ENCODE assay signal across 15 cellular contexts in genomic region chr6:15800821-15801617, GRCh38.
"Had no signal": no experiment of that assay in that cellular context is flagged by ENCODE, and none has a peak within 500 bp of the region (broad histone marks: within the 10 kb centered on the region; RNA-seq: fewer than 3 reads in every experiment).

No MANE protein-coding gene starts in this region.

- H3K27me3 Mint-ChIP-seq: activated CD4-positive, alpha-beta memory T cell treated with anti-CD3 and anti-CD28 coated beads, Interleukin-2, amount 10 ng/mL, durations not matched to agents 7 days and 5 days; stimulated activated naive CD8-positive, alpha-beta T cell treated with anti-CD3 and anti-CD28 coated beads, Interleukin-15, amount 100 ng/mL, for 72 hours had no signal

- H3K4me3 Mint-ChIP-seq: activated CD4-positive, alpha-beta memory T cell treated with anti-CD3 and anti-CD28 coated beads, Interleukin-2, amount 10 ng/mL, durations not matched to agents 7 days and 5 days; activated naive CD4-positive, alpha-beta T cell treated with anti-CD3 and anti-CD28 coated beads, Interleukin-2, amount 10 ng/mL, durations not matched to agents 7 days and 5 days; activated T-cell treated with anti-CD3 and anti-CD28 coated beads, Interleukin-2, amount 50 U/mL, for 24 hours; endodermal cell; neural crest cell; stimulated activated naive CD8-positive, alpha-beta T cell treated with anti-CD3 and anti-CD28 coated beads, Interleukin-15, amount 100 ng/mL, for 72 hours; T-helper 17 cell; WTC11 had no signal

- ATAC-seq: lower lobe of right lung; stimulated activated naive CD8-positive, alpha-beta T cell treated with anti-CD3 and anti-CD28 coated beads, Interleukin-15, amount 100 ng/mL, for 72 hours; T-helper 17 cell; upper lobe of right lung; WTC11 had no signal

- H3K36me3 Mint-ChIP-seq: activated naive CD4-positive, alpha-beta T cell treated with anti-CD3 and anti-CD28 coated beads, Interleukin-2, amount 10 ng/mL, durations not matched to agents 7 days and 5 days had no signal

- H3K27me3 ChIP-seq: ascending aorta, sigmoid colon, upper lobe of right lung had no signal

- H3K36me3 ChIP-seq: ascending aorta, lower lobe of right lung, sigmoid colon, upper lobe of right lung had no signal

- H3K27ac Mint-ChIP-seq: activated CD4-positive, alpha-beta memory T cell treated with anti-CD3 and anti-CD28 coated beads, Interleukin-2, amount 10 ng/mL, durations not matched to agents 7 days and 5 days; activated naive CD4-positive, alpha-beta T cell treated with anti-CD3 and anti-CD28 coated beads, Interleukin-2, amount 10 ng/mL, durations not matched to agents 7 days and 5 days; activated T-cell treated with anti-CD3 and anti-CD28 coated beads, Interleukin-2, amount 50 U/mL, for 24 hours; endodermal cell; stimulated activated naive CD8-positive, alpha-beta T cell treated with anti-CD3 and anti-CD28 coated beads, Interleukin-15, amount 100 ng/mL, for 72 hours; T-helper 17 cell; WTC11 had no signal

- H3K4me1 Mint-ChIP-seq: activated CD4-positive, alpha-beta memory T cell treated with anti-CD3 and anti-CD28 coated beads, Interleukin-2, amount 10 ng/mL, durations not matched to agents 7 days and 5 days; activated naive CD4-positive, alpha-beta T cell treated with anti-CD3 and anti-CD28 coated beads, Interleukin-2, amount 10 ng/mL, durations not matched to agents 7 days and 5 days; endodermal cell; neural crest cell; stimulated activated naive CD8-positive, alpha-beta T cell treated with anti-CD3 and anti-CD28 coated beads, Interleukin-15, amount 100 ng/mL, for 72 hours had no signal

- H3K4me3 ChIP-seq: ascending aorta, lower lobe of right lung, sigmoid colon, upper lobe of right lung had no signal

- DNase-seq: activated CD4-positive, alpha-beta memory T cell treated with anti-CD3 and anti-CD28 coated beads, Interleukin-2, amount 10 ng/mL, durations not matched to agents 7 days and 5 days; activated CD4-positive, alpha-beta T cell treated with anti-CD3 and anti-CD28 coated beads for 4 hours; activated naive CD4-positive, alpha-beta T cell treated with anti-CD3 and anti-CD28 coated beads, Interleukin-2, amount 10 ng/mL, durations not matched to agents 7 days and 5 days; activated T-cell treated with anti-CD3 and anti-CD28 coated beads, Interleukin-2, amount 50 U/mL, for 24 hours; endodermal cell; lower lobe of right lung; midbrain; sigmoid colon; stimulated activated CD4-positive, alpha-beta T cell treated with anti-CD3 and anti-CD28 coated beads, Interleukin-1b, Interleukin-23, amount 100 ng/mL, for 48 hours; stimulated activated naive CD8-positive, alpha-beta T cell treated with anti-CD3 and anti-CD28 coated beads, Interleukin-15, amount 100 ng/mL, for 72 hours; T-helper 17 cell; upper lobe of right lung had no signal
